32 cellular contexts compared by ENCODE assay signal in genomic region chr6:142200846-142201628, GRCh38. TPM values are rescaled to one million over a fixed set of nuclear protein-coding genes. Genes with fewer than 3 reads are reported as not detected.
"Had no signal": no experiment of that assay in that cellular context is flagged by ENCODE, and none has a peak within 500 bp of the region (broad histone marks: within the 10 kb centered on the region; RNA-seq: fewer than 3 reads in every experiment).

No MANE protein-coding gene starts in this region.

- ATAC-seq: activated CD8-positive, alpha-beta memory T cell treated with anti-CD3 and anti-CD28 coated beads, Interleukin-2, amount 10 ng/mL, durations not matched to agents 7 days and 5 days; activated CD8-positive, alpha-beta T cell treated with anti-CD3 and anti-CD28 coated beads for 36 hours; effector memory CD8-positive, alpha-beta T cell; naive thymus-derived CD8-positive, alpha-beta T cell; sciatic nerve; upper lobe of right lung had no signal

- DNase-seq: activated B cell treated with CpG ODN at 0.5 μM for 24 hours; activated CD4-positive, alpha-beta T cell treated with anti-CD3 and anti-CD28 coated beads, Interleukin-2, amount 50 U/mL, for 1 hour; activated CD8-positive, alpha-beta memory T cell treated with anti-CD3 and anti-CD28 coated beads, Interleukin-2, amount 10 ng/mL, durations not matched to agents 7 days and 5 days; activated CD8-positive, alpha-beta T cell treated with anti-CD3 and anti-CD28 coated beads for 36 hours; activated effector memory CD4-positive, alpha-beta T cell treated with Interleukin-2 at 50 U/mL for 16 hours; activated naive CD4-positive, alpha-beta T cell treated with anti-CD3 and anti-CD28 coated beads for 36 hours; activated naive CD8-positive, alpha-beta T cell treated with anti-CD3 and anti-CD28 coated beads for 36 hours; adrenal gland; effector memory CD8-positive, alpha-beta T cell; foreskin fibroblast; heart right ventricle; kidney glomerular epithelial cell; midbrain; naive thymus-derived CD8-positive, alpha-beta T cell; occipital lobe; stimulated activated CD4-positive, alpha-beta T cell treated with anti-CD3 and anti-CD28 coated beads, Interleukin-1b, Interleukin-23, amount 100 ng/mL, for 48 hours; stimulated activated naive CD4-positive, alpha-beta T cell; tibial artery; upper lobe of right lung had no signal

- H3K4me3 ChIP-seq: adrenal gland, ascending aorta, coronary artery, heart right ventricle, neural progenitor cell, skin epidermis, suprapubic skin, tibial artery, upper lobe of right lung had no signal

- H3K4me1 ChIP-seq: ascending aorta, neural progenitor cell, parathyroid adenoma, suprapubic skin, tibial artery, upper lobe of right lung had no signal

- H3K9me3 ChIP-seq: ascending aorta, heart right ventricle, suprapubic skin, tibial artery, upper lobe of right lung had no signal

- H3K27ac ChIP-seq: adrenal gland, ascending aorta, coronary artery, heart right ventricle, neural progenitor cell, parathyroid adenoma, skin epidermis, suprapubic skin, tibial artery, upper lobe of right lung had no signal

- H3K27me3 ChIP-seq: adrenal gland, ascending aorta, heart right ventricle, neural progenitor cell, suprapubic skin, tibial artery, upper lobe of right lung had no signal

RNA-seq across cellular contexts. Expression of gene NMBR, which starts 54.1 kb away (rescaled TPM):
- total RNA-seq: activated B cell treated with CpG ODN at 0.5 μM for 24 hours; activated CD8-positive, alpha-beta memory T cell treated with anti-CD3 and anti-CD28 coated beads, Interleukin-2, amount 10 ng/mL, durations not matched to agents 7 days and 5 days; activated CD8-positive, alpha-beta T cell treated with anti-CD3 and anti-CD28 coated beads for 36 hours; activated naive CD4-positive, alpha-beta T cell treated with anti-CD3 and anti-CD28 coated beads for 36 hours; activated naive CD8-positive, alpha-beta T cell treated with anti-CD3 and anti-CD28 coated beads for 36 hours; ascending aorta; cardiac septum; fibroblast of lung; glomerular endothelial cell; heart right ventricle; liver; naive thymus-derived CD8-positive, alpha-beta T cell; T-helper 2 cell treated with Interferon-gamma antibody and Interleukin-4, amounts not matched to agents 100 ng/mL and 5 ng/mL, for 36 hours; upper lobe of right lung had no signal
- polyA plus RNA-seq: adrenal gland; esophagus; heart right ventricle; liver; naive thymus-derived CD8-positive, alpha-beta T cell had no signal
